Comparison of ENCODE assay signal across 27 cellular contexts in the genomic region with DNA sequence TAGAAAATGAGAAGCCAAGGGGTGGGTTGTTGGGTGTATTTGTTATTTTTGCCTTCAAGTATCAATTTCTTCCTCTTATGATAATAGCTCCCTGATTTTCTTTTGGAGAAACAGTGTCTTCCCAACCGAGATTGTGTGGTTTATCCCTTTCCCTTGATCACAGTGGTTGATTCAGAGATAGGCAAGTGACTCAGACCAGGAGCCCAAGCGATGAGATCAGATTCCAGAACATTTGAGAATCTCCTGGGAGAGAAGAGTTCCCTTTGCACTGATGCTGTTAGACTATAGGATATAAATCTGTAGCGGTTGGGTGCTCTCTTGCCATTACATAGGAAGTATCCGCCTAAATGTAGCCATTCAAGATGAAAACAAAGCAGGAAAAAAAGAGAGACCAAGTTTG.
DNase-seq lines count a peak whose midpoint lies in the region; ATAC-seq and TF ChIP-seq lines count a peak whose summit lies in the region.
"Had no signal": no experiment of that assay in that cellular context is flagged by ENCODE, and none has a peak within 500 bp of the region (broad histone marks: within the 10 kb centered on the region; RNA-seq: fewer than 3 reads in every experiment).

No MANE protein-coding gene starts in this region.

- H3K9me3 ChIP-seq in gastroesophageal sphincter (no peaks in the 10 kb centered on the region), left lung (no peaks in the 10 kb centered on the region)
- H3K9me3 ChIP-seq: sigmoid colon, tibial artery had no signal

- H3K27me3 ChIP-seq in GM23338 (ENCODE audit: insufficient read depth), result no peaks in the 10 kb centered on the region
- no peaks in the 10 kb centered on the region for H3K27me3 ChIP-seq in gastroesophageal sphincter
- H3K27me3 ChIP-seq in left lung, result no peaks in the 10 kb centered on the region
- H3K27me3 ChIP-seq: BLaER1, esophagus muscularis mucosa, sigmoid colon, tibial artery had no signal

- 0 out of 2 replicates have a peak, but pooled peaks cover 4% of the 10 kb centered on the region for H3K9me2 ChIP-seq in GM23338 (ENCODE audit: insufficient read depth)

- H3K36me3 ChIP-seq in GM23338 (ENCODE audit: insufficient read depth), result no peaks in the 10 kb centered on the region
- no peaks in the 10 kb centered on the region for H3K36me3 ChIP-seq in gastroesophageal sphincter
- H3K36me3 ChIP-seq in left lung, result no peaks in the 10 kb centered on the region
- H3K36me3 ChIP-seq: BLaER1, esophagus muscularis mucosa, sigmoid colon, tibial artery had no signal

- TF ChIP-seq EP300 in gastroesophageal sphincter (IDR thresholded peaks at IDR 0.05), result no peak

- 85 to 89% methylated on average over 3 to 4 of the region's 4 CpGs for WGBS in gastroesophageal sphincter (ENCODE audit: low coverage in 1 of 2), 2 donors

- TF ChIP-seq POLR2A in gastroesophageal sphincter (IDR thresholded peaks at IDR 0.05), result no peak

- peaks cover 14% of the 10 kb centered on the region for H3K4me1 Mint-ChIP-seq in GM23338
- H3K4me1 Mint-ChIP-seq: central memory CD8-positive, alpha-beta T cell; naive thymus-derived CD8-positive, alpha-beta T cell had no signal

- peaks cover 4% of the 10 kb centered on the region for H3K27me3 Mint-ChIP-seq in GM23338 (ENCODE audit: insufficient read depth, low read depth, poor library complexity)
- H3K27me3 Mint-ChIP-seq: central memory CD8-positive, alpha-beta T cell had no signal

- DNase-seq in GM23338 (ENCODE audit: low spot score) (no peak), fibroblast of the aortic adventitia (ENCODE audit: low read depth) (peak; percentile 58), left lung (no peak), NCI-H82 treated with DMSO at 0.1 percent for 48 hours (lab: John Stamatoyannopoulos, UW; ENCODE audit: unreplicated experiment) (no peak), ecto neural progenitor cell (ENCODE audit: low spot score) (no peak)
- DNase-seq: activated CD4-positive, alpha-beta T cell treated with anti-CD3 and anti-CD28 coated beads for 48 hours; activated CD8-positive, alpha-beta memory T cell treated with anti-CD3 and anti-CD28 coated beads, Interleukin-2, amount 50 U/mL, for 4 hours; activated effector memory CD4-positive, alpha-beta T cell treated with Interleukin-2 at 50 U/mL for 16 hours; effector CD4-positive, alpha-beta T cell; GF-D8; hippocampal formation; Karpas-422; naive thymus-derived CD8-positive, alpha-beta T cell; NCI-H1105 treated with DMSO at 0.1 percent for 48 hours; NCI-H2081 treated with DMSO at 0.1 percent for 48 hours; NCI-H510A; sigmoid colon; stimulated activated naive CD4-positive, alpha-beta T cell treated with Interleukin-2 at 50 U/mL for 16 hours; SW 1271; tibial artery had no signal

- ATAC-seq in GM23338 (no peak), SK-N-SH treated with all-trans-retinoic acid at 6 μM for 48 hours (peak; percentile 74), gastroesophageal sphincter (no peak), left lung (no peak)
- ATAC-seq: GM12878; naive thymus-derived CD8-positive, alpha-beta T cell had no signal

- no peak overlapping the region for H3K4me3 Mint-ChIP-seq in GM23338
- H3K4me3 Mint-ChIP-seq: central memory CD8-positive, alpha-beta T cell; naive thymus-derived CD8-positive, alpha-beta T cell had no signal

- intact Hi-C loops in left lung (cut with DNase I), result no loop called here

- H3K27ac ChIP-seq in GM23338 (ENCODE audit: low read depth) (no peak overlapping the region), gastroesophageal sphincter (no peak overlapping the region), left lung (no peak overlapping the region)
- H3K27ac ChIP-seq: BLaER1, esophagus muscularis mucosa, parathyroid adenoma, sigmoid colon, tibial artery had no signal

- no peaks in the 10 kb centered on the region for H3K36me3 Mint-ChIP-seq in GM23338 (ENCODE audit: low read depth)
- H3K36me3 Mint-ChIP-seq: naive thymus-derived CD8-positive, alpha-beta T cell had no signal

- H4K20me1 ChIP-seq in GM23338 (replicated peaks; ENCODE audit: insufficient read depth), result no peaks in the 10 kb centered on the region
- H4K20me1 ChIP-seq: BLaER1 had no signal

- H3K4me1 ChIP-seq in GM23338 (ENCODE audit: insufficient read depth) (peaks cover 12% of the 10 kb centered on the region), gastroesophageal sphincter (no peaks in the 10 kb centered on the region), left lung (no peaks in the 10 kb centered on the region)
- H3K4me1 ChIP-seq: BLaER1, parathyroid adenoma, sigmoid colon, tibial artery had no signal

- no peak for TF ChIP-seq CTCF in GM23338 (conservative IDR thresholded peaks at IDR 0.05; ENCODE audit: low read depth in 2 of 2)
- TF ChIP-seq CTCF in fibroblast of the aortic adventitia (IDR thresholded peaks at IDR 0.05; ENCODE audit: insufficient read depth, low read length), result no peak
- no peak for TF ChIP-seq CTCF in gastroesophageal sphincter (IDR thresholded peaks at IDR 0.05)
- TF ChIP-seq CTCF in left lung (IDR thresholded peaks at IDR 0.05), result no peak

- H3K4me3 ChIP-seq in GM23338 (no peak overlapping the region), fibroblast of the aortic adventitia (ENCODE audit: low read depth, low read length) (no peak overlapping the region), gastroesophageal sphincter (no peak overlapping the region), left lung (no peak overlapping the region)
- H3K4me3 ChIP-seq: BLaER1, esophagus muscularis mucosa, GM12878, sigmoid colon, tibial artery had no signal

- H3F3A ChIP-seq in GM23338 (replicated peaks; ENCODE audit: low read depth), result no peaks in the 10 kb centered on the region

- H3K27ac Mint-ChIP-seq in GM23338, result no peak overlapping the region
- H3K27ac Mint-ChIP-seq: naive thymus-derived CD8-positive, alpha-beta T cell had no signal

- H3K9me3 Mint-ChIP-seq in GM23338, result no peaks in the 10 kb centered on the region
- H3K9me3 Mint-ChIP-seq: central memory CD8-positive, alpha-beta T cell; naive thymus-derived CD8-positive, alpha-beta T cell had no signal

- peak overlapping the region; percentile 52; the same call in 1 of the 2 replicates for H2AFZ ChIP-seq in GM23338
- H2AFZ ChIP-seq: parathyroid adenoma had no signal

- H3K79me2 ChIP-seq in GM23338 (replicated peaks; ENCODE audit: insufficient read depth), result no peaks in the 10 kb centered on the region
- H3K79me2 ChIP-seq: parathyroid adenoma had no signal

- H3K4me2 ChIP-seq in GM23338, result no peak overlapping the region
- H3K4me2 ChIP-seq: BLaER1 had no signal

TF ChIP-seq in GM23338, 12 proteins besides CTCF, POLR2A, EP300 and RAD21 (continues in another document):
- no peak for TF ChIP-seq REST (IDR thresholded peaks at IDR 0.05; ENCODE audit: unreplicated experiment)
- TF ChIP-seq CREB1 (CRISPR knock-in tag; IDR thresholded peaks at IDR 0.05; ENCODE audit: low read depth), result no peak
- TF ChIP-seq POLR2AphosphoS5 (IDR thresholded peaks at IDR 0.05; ENCODE audit: low read depth), result no peak
- no peak for TF ChIP-seq JUNB (IDR thresholded peaks at IDR 0.05; ENCODE audit: unreplicated experiment)

TF ChIP-seq in SK-N-SH treated with all-trans-retinoic acid at 6 μM for 48 hours, 23 proteins besides CTCF, POLR2A, EP300 and RAD21:
- TF ChIP-seq, protein P1, sequence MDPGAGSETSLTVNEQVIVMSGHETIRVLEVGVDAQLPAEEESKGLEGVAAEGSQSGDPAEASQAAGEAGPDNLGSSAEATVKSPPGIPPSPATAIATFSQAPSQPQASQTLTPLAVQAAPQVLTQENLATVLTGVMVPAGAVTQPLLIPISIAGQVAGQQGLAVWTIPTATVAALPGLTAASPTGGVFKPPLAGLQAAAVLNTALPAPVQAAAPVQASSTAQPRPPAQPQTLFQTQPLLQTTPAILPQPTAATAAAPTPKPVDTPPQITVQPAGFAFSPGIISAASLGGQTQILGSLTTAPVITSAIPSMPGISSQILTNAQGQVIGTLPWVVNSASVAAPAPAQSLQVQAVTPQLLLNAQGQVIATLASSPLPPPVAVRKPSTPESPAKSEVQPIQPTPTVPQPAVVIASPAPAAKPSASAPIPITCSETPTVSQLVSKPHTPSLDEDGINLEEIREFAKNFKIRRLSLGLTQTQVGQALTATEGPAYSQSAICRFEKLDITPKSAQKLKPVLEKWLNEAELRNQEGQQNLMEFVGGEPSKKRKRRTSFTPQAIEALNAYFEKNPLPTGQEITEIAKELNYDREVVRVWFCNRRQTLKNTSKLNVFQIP (CRISPR knock-in tag; IDR thresholded peaks at IDR 0.05; ENCODE audit: borderline replicate concordance, low read depth), result no peak
- TF ChIP-seq ZNF565 (CRISPR knock-in tag; conservative IDR thresholded peaks at IDR 0.05; ENCODE audit: low read depth), result no peak
- no peak for TF ChIP-seq GLIS3 (CRISPR knock-in tag; IDR thresholded peaks at IDR 0.05)
- TF ChIP-seq, protein P2, sequence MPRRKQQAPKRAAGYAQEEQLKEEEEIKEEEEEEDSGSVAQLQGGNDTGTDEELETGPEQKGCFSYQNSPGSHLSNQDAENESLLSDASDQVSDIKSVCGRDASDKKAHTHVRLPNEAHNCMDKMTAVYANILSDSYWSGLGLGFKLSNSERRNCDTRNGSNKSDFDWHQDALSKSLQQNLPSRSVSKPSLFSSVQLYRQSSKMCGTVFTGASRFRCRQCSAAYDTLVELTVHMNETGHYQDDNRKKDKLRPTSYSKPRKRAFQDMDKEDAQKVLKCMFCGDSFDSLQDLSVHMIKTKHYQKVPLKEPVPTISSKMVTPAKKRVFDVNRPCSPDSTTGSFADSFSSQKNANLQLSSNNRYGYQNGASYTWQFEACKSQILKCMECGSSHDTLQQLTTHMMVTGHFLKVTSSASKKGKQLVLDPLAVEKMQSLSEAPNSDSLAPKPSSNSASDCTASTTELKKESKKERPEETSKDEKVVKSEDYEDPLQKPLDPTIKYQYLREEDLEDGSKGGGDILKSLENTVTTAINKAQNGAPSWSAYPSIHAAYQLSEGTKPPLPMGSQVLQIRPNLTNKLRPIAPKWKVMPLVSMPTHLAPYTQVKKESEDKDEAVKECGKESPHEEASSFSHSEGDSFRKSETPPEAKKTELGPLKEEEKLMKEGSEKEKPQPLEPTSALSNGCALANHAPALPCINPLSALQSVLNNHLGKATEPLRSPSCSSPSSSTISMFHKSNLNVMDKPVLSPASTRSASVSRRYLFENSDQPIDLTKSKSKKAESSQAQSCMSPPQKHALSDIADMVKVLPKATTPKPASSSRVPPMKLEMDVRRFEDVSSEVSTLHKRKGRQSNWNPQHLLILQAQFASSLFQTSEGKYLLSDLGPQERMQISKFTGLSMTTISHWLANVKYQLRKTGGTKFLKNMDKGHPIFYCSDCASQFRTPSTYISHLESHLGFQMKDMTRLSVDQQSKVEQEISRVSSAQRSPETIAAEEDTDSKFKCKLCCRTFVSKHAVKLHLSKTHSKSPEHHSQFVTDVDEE (CRISPR knock-in tag; IDR thresholded peaks at IDR 0.05), result no peak
- TF ChIP-seq ZC3H10 (CRISPR knock-in tag; IDR thresholded peaks at IDR 0.05), result no peak
- TF ChIP-seq TCF4 (CRISPR knock-in tag; IDR thresholded peaks at IDR 0.05; ENCODE audit: borderline replicate concordance), result no peak
- TF ChIP-seq ZNF8 (CRISPR knock-in tag; IDR thresholded peaks at IDR 0.05), result no peak
- no peak for TF ChIP-seq OSR1 (CRISPR knock-in tag; IDR thresholded peaks at IDR 0.05)
